Comparison of ENCODE assay signal across 1 cellular context in genomic region chr14:101758913-101759593, GRCh38.
TF ChIP-seq lines count a peak whose summit lies in the region.

No MANE protein-coding gene starts in this region.

TF ChIP-seq in K562, 482 proteins besides CTCF, POLR2A, EP300 and RAD21 (continued from another document):
- TF ChIP-seq MGA (IDR thresholded peaks at IDR 0.05) (peak; percentile 65), ZNF316 (IDR thresholded peaks at IDR 0.05) (no peak), TFAM (CRISPR knock-in tag; conservative IDR thresholded peaks at IDR 0.05) (no peak), ZNF592 (IDR thresholded peaks at IDR 0.05) (peak; percentile 48), CC2D1A (IDR thresholded peaks at IDR 0.05) (no peak), FOXK2 (conservative IDR thresholded peaks at IDR 0.05 in 1 of 2, IDR thresholded peaks at IDR 0.05 in 1 of 2; ENCODE audit: low read depth in 2 of 2) (no peak), ZC3H8 (IDR thresholded peaks at IDR 0.05) (no peak), CREB3 (tag; conservative IDR thresholded peaks at IDR 0.05; ENCODE audit: low read depth) (no peak)
